Comparison of ENCODE assay signal across 17 cellular contexts in genomic region chr7:24378871-24379608, GRCh38.
A peak's percentile ranks its signal among the peaks of the same experiment; 100 is the strongest.
DNase-seq lines count a peak whose midpoint lies in the region; ATAC-seq, FAIRE-seq and TF ChIP-seq lines count a peak whose summit lies in the region.
"Had no signal": no experiment of that assay in that cellular context is flagged by ENCODE, and none has a peak within 500 bp of the region (broad histone marks: within the 10 kb centered on the region; RNA-seq: fewer than 3 reads in every experiment).

No MANE protein-coding gene starts in this region.

- H3K9ac ChIP-seq in adipocyte (ENCODE audit: low read length), result no peak overlapping the region
- H3K9ac ChIP-seq in keratinocyte (ENCODE audit: control insufficient read depth, extremely low read depth, insufficient read depth, low read length), result no peak overlapping the region

- H3K4me3 ChIP-seq in adipocyte (ENCODE audit: low read length) (no peak overlapping the region), keratinocyte (ENCODE audit: control insufficient read depth in 2 of 3, extremely low read depth in 1 of 3, insufficient read depth in 2 of 3, low read depth in 1 of 3, low read length in 3 of 3) (no peak overlapping the region)
- H3K4me3 ChIP-seq: cardiac muscle cell, smooth muscle cell, tibial nerve had no signal

- peak; percentile 96 for FAIRE-seq in keratinocyte (lab: Jason Lieb, UNC)
- FAIRE-seq: islet of Langerhans had no signal

- no peaks in the 10 kb centered on the region for H3K79me2 ChIP-seq in keratinocyte (ENCODE audit: control insufficient read depth, insufficient read depth, low read length)

- TF ChIP-seq CTCF in keratinocyte (optimal IDR thresholded peaks at IDR 0.05 in 1 of 3, IDR thresholded peaks at IDR 0.05 in 1 of 3, conservative IDR thresholded peaks at IDR 0.05 in 1 of 3; ENCODE audit: extremely low read depth in 1 of 3, insufficient read depth in 2 of 3, low read length in 3 of 3), result no peak

- H3K4me2 ChIP-seq in keratinocyte (ENCODE audit: control insufficient read depth, extremely low read depth, insufficient read depth, low read depth, low read length), result peak overlapping the region; percentile 43
- H3K4me2 ChIP-seq: smooth muscle cell had no signal

- H4K20me1 ChIP-seq in keratinocyte (ENCODE audit: control insufficient read depth, extremely low read depth, insufficient read depth, low read length), result no peaks in the 10 kb centered on the region

- H3K27me3 ChIP-seq in adipocyte (replicated peaks; ENCODE audit: control insufficient read depth, insufficient read depth, low read length), result peaks cover 22% of the 10 kb centered on the region
- peaks cover 5% of the 10 kb centered on the region for H3K27me3 ChIP-seq in keratinocyte (ENCODE audit: control insufficient read depth, extremely low read depth, insufficient read depth, low read length)
- H3K27me3 ChIP-seq: tibial nerve had no signal

- no peak overlapping the region for H2AFZ ChIP-seq in keratinocyte (ENCODE audit: control insufficient read depth, low read length)

- H3K4me1 ChIP-seq in adipocyte (ENCODE audit: control insufficient read depth, insufficient read depth, low read length) (no peaks in the 10 kb centered on the region), keratinocyte (ENCODE audit: control insufficient read depth, extremely low read depth, insufficient read depth, low read length) (peaks cover 11% of the 10 kb centered on the region)
- H3K4me1 ChIP-seq: tibial nerve had no signal

- H3K36me3 ChIP-seq in adipocyte (ENCODE audit: control insufficient read depth, insufficient read depth, low read length, severe bottlenecking) (no peaks in the 10 kb centered on the region), keratinocyte (ENCODE audit: control insufficient read depth in 2 of 2, extremely low read depth in 1 of 2, insufficient read depth in 2 of 2, low read length in 2 of 2) (no peaks in the 10 kb centered on the region)
- H3K36me3 ChIP-seq: cardiac muscle cell, tibial nerve had no signal

- no peak for ATAC-seq in HG03469 (IDR thresholded peaks at IDR 0.05; ENCODE audit: unreplicated experiment)
- ATAC-seq: activated CD4-positive, alpha-beta T cell treated with anti-CD3 and anti-CD28 coated beads for 36 hours; natural killer cell had no signal

- no peaks in the 10 kb centered on the region for H3K9me3 ChIP-seq in adipocyte (ENCODE audit: control insufficient read depth, low read length)
- no peaks in the 10 kb centered on the region for H3K9me3 ChIP-seq in keratinocyte (ENCODE audit: control insufficient read depth, low read depth, low read length)

- dilution Hi-C loops in keratinocyte (cut with MboI; ENCODE audit: extremely low pct_ligation_motif_present, low sequenced_read_pairs), result no loop called here

- H3K9me1 ChIP-seq in keratinocyte (ENCODE audit: control insufficient read depth, extremely low read depth, insufficient read depth, low read length), result no peaks in the 10 kb centered on the region

- peak; percentile 28 for DNase-seq in 8988T
- DNase-seq in HS-27A (ENCODE audit: low read depth), result peak; percentile 34
- DNase-seq in adipocyte (ENCODE audit: low read depth), result peak; percentile 27
- peak; percentile 56 for DNase-seq in keratinocyte (ENCODE audit: low read depth, low spot score)
- DNase-seq in cerebellar nuclear complex (lab: John Stamatoyannopoulos, UW), result no peak
- no peak for DNase-seq in cerebellum (ENCODE audit: low spot score)
- DNase-seq in iPS-NIHi7 (ENCODE audit: extremely low spot score), result no peak
- DNase-seq: activated CD4-positive, alpha-beta T cell treated with anti-CD3 and anti-CD28 coated beads for 36 hours; activated T-cell treated with anti-CD3 and anti-CD28 coated beads, Interleukin-2, amount 50 U/mL, for 48 hours; natural killer cell; NCI-H1048 had no signal

- H3K27ac ChIP-seq in keratinocyte (ENCODE audit: control insufficient read depth, insufficient read depth, low read length), result no peak overlapping the region
- H3K27ac ChIP-seq: cardiac muscle cell, HL-60, tibial nerve had no signal

Comparison
In these comparisons a context has a peak if more than half of its experiments do, and no peak if none do; other contexts are left out.
1. DNase-seq: peak in 8988T (single experiment), HS-27A (single experiment), adipocyte (single experiment) and keratinocyte (single experiment); none in cerebellar nuclear complex (0 of 2), cerebellum (single experiment) and iPS-NIHi7 (single experiment).